In the genomic region with DNA sequence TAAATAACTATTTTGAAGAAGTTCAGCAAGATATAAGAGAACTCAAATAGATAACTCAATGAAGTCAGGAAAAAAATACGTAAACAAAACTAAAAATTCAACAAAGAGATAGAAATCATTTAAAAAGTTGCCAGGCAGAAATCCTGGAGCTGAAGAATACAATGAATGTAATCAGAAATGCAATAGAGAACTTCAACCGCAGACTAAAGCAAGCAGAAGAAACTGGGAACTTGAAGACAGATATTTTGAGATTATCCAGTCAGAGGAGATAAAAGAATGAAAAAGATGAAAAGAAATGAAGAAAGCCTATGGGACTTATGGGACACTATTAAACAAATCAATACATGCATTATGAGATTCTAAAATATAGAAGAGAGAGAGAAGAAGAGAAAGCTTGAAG, we compare ENCODE assay signal across 36 cellular contexts.
"Had no signal": no experiment of that assay in that cellular context is flagged by ENCODE, and none has a peak within 500 bp of the region (broad histone marks: within the 10 kb centered on the region; RNA-seq: fewer than 3 reads in every experiment).

No MANE protein-coding gene starts in this region.

- H3K36me3 ChIP-seq: MG63 had no signal

- DNase-seq: Karpas-422, Kasumi-1, MG63, MM.1S, MV-4-11, NCI-H1048, NCI-H1092, NCI-H1092 treated with DMSO at 0.1 percent for 48 hours, NCI-H1105, NCI-H1105 treated with DMSO at 0.1 percent for 48 hours, NCI-H1417, NCI-H1417 treated with DMSO at 0.1 percent for 48 hours, NCI-H1436, NCI-H1436 treated with DMSO at 0.1 percent for 48 hours, NCI-H146, NCI-H1694, NCI-H1694 treated with DMSO at 0.1 percent for 48 hours, NCI-H187, NCI-H187 treated with DMSO at 0.1 percent for 48 hours, NCI-H1930, NCI-H2029, NCI-H2029 treated with DMSO at 0.1 percent for 48 hours, NCI-H2081, NCI-H2081 treated with DMSO at 0.1 percent for 48 hours, NCI-H2107, NCI-H2171, NCI-H2171 treated with DMSO at 0.1 percent for 48 hours, NCI-H2227 treated with DMSO at 0.1 percent for 48 hours, NCI-H226, NCI-H345, NCI-H446, NCI-H446 treated with DMSO at 0.1 percent for 48 hours, NCI-H510A, NCI-H510A treated with DMSO at 0.1 percent for 48 hours, NCI-H524, NCI-H524 treated with DMSO at 0.1 percent for 48 hours had no signal

- H3K4me3 ChIP-seq: MG63 had no signal

- H3K27me3 ChIP-seq: MG63 had no signal
